Comparison of ENCODE assay signal across 10 cellular contexts in the genomic region with DNA sequence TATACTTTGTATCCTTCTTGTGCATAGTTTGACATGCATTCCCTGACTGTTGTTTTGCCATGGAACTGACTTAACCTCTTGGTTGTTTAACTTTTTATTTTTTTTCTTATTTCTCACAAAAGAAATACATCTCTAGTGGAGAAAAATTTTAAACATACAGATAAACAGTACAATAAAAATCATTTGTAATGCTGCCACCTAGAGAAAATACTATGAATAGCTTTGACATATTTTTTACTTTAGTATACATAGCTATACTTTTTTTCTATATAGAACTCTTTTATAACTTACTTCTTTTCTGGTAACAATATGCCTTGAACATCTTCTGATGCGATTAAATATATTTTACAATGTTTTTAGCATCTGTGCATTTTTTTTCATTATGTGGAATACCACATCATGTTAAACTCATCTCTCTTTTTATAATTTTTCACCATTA.
DNase-seq lines count a peak whose midpoint lies in the region; ATAC-seq, FAIRE-seq and TF ChIP-seq lines count a peak whose summit lies in the region.
"Had no signal": no experiment of that assay in that cellular context is flagged by ENCODE, and none has a peak within 500 bp of the region (broad histone marks: within the 10 kb centered on the region; RNA-seq: fewer than 3 reads in every experiment).

No MANE protein-coding gene starts in this region.

- H3K4me2 ChIP-seq in neural progenitor cell, result no peak overlapping the region

- intact Hi-C loops in activated CD4-positive, alpha-beta T cell treated with anti-CD3 and anti-CD28 coated beads, Interleukin-2, amount 10 ng/mL, durations not matched to agents 24 days and 14 days (cut with micrococcal nuclease), result no loop called here

- peaks cover 12% of the 10 kb centered on the region for H3K4me1 Mint-ChIP-seq in neural progenitor cell
- no peaks in the 10 kb centered on the region for H3K4me1 Mint-ChIP-seq in activated CD4-positive, alpha-beta T cell treated with anti-CD3 and anti-CD28 coated beads, Interleukin-2, amount 10 ng/mL, durations not matched to agents 24 days and 14 days

- H3K27me3 Mint-ChIP-seq in neural progenitor cell (ENCODE audit: insufficient read depth, low read depth), result no peaks in the 10 kb centered on the region
- H3K27me3 Mint-ChIP-seq in activated CD4-positive, alpha-beta T cell treated with anti-CD3 and anti-CD28 coated beads, Interleukin-2, amount 10 ng/mL, durations not matched to agents 24 days and 14 days, result peaks cover 2% of the 10 kb centered on the region

- TF ChIP-seq CTCF in neural progenitor cell (IDR thresholded peaks at IDR 0.05) (peak; percentile 58), coronary artery (IDR thresholded peaks at IDR 0.05) (no peak)

- H3K9ac ChIP-seq in neural progenitor cell, result no peak overlapping the region

- H3K79me2 ChIP-seq in neural progenitor cell (ENCODE audit: low read depth), result no peaks in the 10 kb centered on the region

- no peaks in the 10 kb centered on the region for H3K9me3 Mint-ChIP-seq in neural progenitor cell
- peaks cover 4% of the 10 kb centered on the region for H3K9me3 Mint-ChIP-seq in activated CD4-positive, alpha-beta T cell treated with anti-CD3 and anti-CD28 coated beads, Interleukin-2, amount 10 ng/mL, durations not matched to agents 24 days and 14 days

- H2AFZ ChIP-seq in neural progenitor cell (replicated peaks), result no peak overlapping the region

- FAIRE-seq in colon (lab: Jason Lieb, UNC), result peak; percentile 45
- FAIRE-seq: GM18507 had no signal

- no peaks in the 10 kb centered on the region for H3F3A ChIP-seq in neural progenitor cell (ENCODE audit: low read depth)

- DNase-seq in DMS53 (lab: John Stamatoyannopoulos, UW) (peak; percentile 19), NCI-H1694 treated with DMSO at 0.1 percent for 48 hours (lab: John Stamatoyannopoulos, UW) (peak; percentile 30), neural progenitor cell (ENCODE audit: low spot score) (no peak), coronary artery (ENCODE audit: low spot score) (no peak)
- DNase-seq in activated CD4-positive, alpha-beta T cell treated with anti-CD3 and anti-CD28 coated beads, Interleukin-2, amount 10 ng/mL, durations not matched to agents 24 days and 14 days, result no peak
- DNase-seq in stimulated activated CD8-positive, alpha-beta memory T cell treated with anti-CD3 and anti-CD28 coated beads, Interleukin-4, amount 100 ng/mL, for 48 hours, result no peak

- H3K4me3 ChIP-seq in neural progenitor cell, result no peak overlapping the region
- no peak overlapping the region for H3K4me3 ChIP-seq in coronary artery
- H3K4me3 ChIP-seq: lung had no signal

- no peaks in the 10 kb centered on the region for H3K36me3 ChIP-seq in neural progenitor cell

- H3K36me3 Mint-ChIP-seq in neural progenitor cell, result no peaks in the 10 kb centered on the region
- H3K36me3 Mint-ChIP-seq in activated CD4-positive, alpha-beta T cell treated with anti-CD3 and anti-CD28 coated beads, Interleukin-2, amount 10 ng/mL, durations not matched to agents 24 days and 14 days (ENCODE audit: low read depth), result no peaks in the 10 kb centered on the region

- no peaks in the 10 kb centered on the region for H3K4me1 ChIP-seq in neural progenitor cell

- no peak overlapping the region for H3K27ac Mint-ChIP-seq in neural progenitor cell
- no peak overlapping the region for H3K27ac Mint-ChIP-seq in activated CD4-positive, alpha-beta T cell treated with anti-CD3 and anti-CD28 coated beads, Interleukin-2, amount 10 ng/mL, durations not matched to agents 24 days and 14 days

- no peaks in the 10 kb centered on the region for H3K27me3 ChIP-seq in neural progenitor cell

- H3K4me3 Mint-ChIP-seq in neural progenitor cell, result no peak overlapping the region
- no peak overlapping the region for H3K4me3 Mint-ChIP-seq in activated CD4-positive, alpha-beta T cell treated with anti-CD3 and anti-CD28 coated beads, Interleukin-2, amount 10 ng/mL, durations not matched to agents 24 days and 14 days

- H3K27ac ChIP-seq in neural progenitor cell, result no peak overlapping the region
- H3K27ac ChIP-seq in coronary artery, result peak overlapping the region in 1 of 2 donors; percentile 25

- no peaks in the 10 kb centered on the region for H4K20me1 ChIP-seq in neural progenitor cell (ENCODE audit: low read depth)

- ATAC-seq in HG02759 (IDR thresholded peaks at IDR 0.05; ENCODE audit: unreplicated experiment), result no peak

- H3K9me3 ChIP-seq in neural progenitor cell (ENCODE audit: low read depth), result no peaks in the 10 kb centered on the region

Comparison
In these comparisons a context has a peak if more than half of its experiments do, and no peak if none do; other contexts are left out.
1. DNase-seq: peak in DMS53 (single experiment) and NCI-H1694 treated with DMSO at 0.1 percent for 48 hours (single experiment); none in neural progenitor cell (single experiment), activated CD4-positive, alpha-beta T cell treated with anti-CD3 and anti-CD28 coated beads, Interleukin-2, amount 10 ng/mL, durations not matched to agents 24 days and 14 days (single experiment), stimulated activated CD8-positive, alpha-beta memory T cell treated with anti-CD3 and anti-CD28 coated beads, Interleukin-4, amount 100 ng/mL, for 48 hours (single experiment) and coronary artery (single experiment).